8 cellular contexts compared by ENCODE assay signal in genomic region chr15:68559342-68560310, GRCh38. TPM values are rescaled to one million over a fixed set of nuclear protein-coding genes. Genes with fewer than 3 reads are reported as not detected.
DNase-seq lines count a peak whose midpoint lies in the region; ATAC-seq and TF ChIP-seq lines count a peak whose summit lies in the region.

No MANE protein-coding gene starts in this region.

- 2% methylated on average over 54 of the region's 54 CpGs for WGBS in tibial nerve, 2 donors

- H3K27ac ChIP-seq in parathyroid adenoma (no peak overlapping the region), tibial nerve (no peak overlapping the region)

- no peaks in the 10 kb centered on the region for H3K79me2 ChIP-seq in parathyroid adenoma

- peak overlapping the region; percentile 77 for H3K4me3 Mint-ChIP-seq in activated naive CD8-positive, alpha-beta T cell treated with anti-CD3 and anti-CD28 coated beads for 36 hours

- H3K27ac Mint-ChIP-seq in activated naive CD8-positive, alpha-beta T cell treated with anti-CD3 and anti-CD28 coated beads for 36 hours: no peak overlapping the region

- TF ChIP-seq CTCF in LNCaP clone FGC (IDR thresholded peaks at IDR 0.05; ENCODE audit: control insufficient read depth, extremely low read depth, insufficient read depth) (peak; percentile 97), parathyroid adenoma (IDR thresholded peaks at IDR 0.05) (peak; percentile 85), tibial nerve (IDR thresholded peaks at IDR 0.05) (peak; percentile 91 to 99 (median 95))

- H3K4me1 ChIP-seq in parathyroid adenoma: no peaks in the 10 kb centered on the region
- peaks cover 0 to 16% (median 4%) of the 10 kb centered on the region in 4 donors for H3K4me1 ChIP-seq in tibial nerve

- no peaks in the 10 kb centered on the region for H3K36me3 Mint-ChIP-seq in activated naive CD8-positive, alpha-beta T cell treated with anti-CD3 and anti-CD28 coated beads for 36 hours

- H3K27me3 ChIP-seq in parathyroid adenoma (ENCODE audit: control insufficient read depth, insufficient read depth, low read length) (no peaks in the 10 kb centered on the region), tibial nerve (peaks cover 0 to 12% of the 10 kb centered on the region in 2 donors)

- H3K4me3 ChIP-seq in LNCaP clone FGC (ENCODE audit: low read depth, low read length) (peak overlapping the region; percentile 33; the same call in 1 of the 2 replicates), parathyroid adenoma (ENCODE audit: low read depth, low read length) (peak overlapping the region; percentile 40), tibial nerve (peak overlapping the region; percentile 14 to 48 (median 32))

- DNase-seq in A172 (ENCODE audit: low spot score): peak; percentile 51
- no peak for DNase-seq in LNCaP clone FGC (ENCODE audit: low read depth)
- DNase-seq in SKM-1 treated with dmso at 0.1 percent for 144 hours (lab: John Stamatoyannopoulos, UW; ENCODE audit: unreplicated experiment): peak; percentile 69
- peak; percentile 80 for DNase-seq in activated naive CD8-positive, alpha-beta T cell treated with anti-CD3 and anti-CD28 coated beads for 36 hours
- DNase-seq in cardiac septum (ENCODE audit: low spot score): peak; percentile 93
- DNase-seq in tibial nerve (ENCODE audit: low spot score in 2 of 2): peak; percentile 63 to 66

- TF ChIP-seq EP300 in tibial nerve (IDR thresholded peaks at IDR 0.05): peak in 1 of 2 donors; percentile 40

- H3K4me1 Mint-ChIP-seq in activated naive CD8-positive, alpha-beta T cell treated with anti-CD3 and anti-CD28 coated beads for 36 hours: peaks cover 14% of the 10 kb centered on the region

- TF ChIP-seq POLR2A in GM18505 (IDR thresholded peaks at IDR 0.05; ENCODE audit: borderline replicate concordance, extremely low read depth, insufficient read depth, insufficient read length) (no peak), tibial nerve (IDR thresholded peaks at IDR 0.05) (no peak)

- no peaks in the 10 kb centered on the region for H3K9me3 Mint-ChIP-seq in activated naive CD8-positive, alpha-beta T cell treated with anti-CD3 and anti-CD28 coated beads for 36 hours

- H2AFZ ChIP-seq in parathyroid adenoma: peak overlapping the region; percentile 68

- H3K36me3 ChIP-seq in parathyroid adenoma (ENCODE audit: control insufficient read depth, insufficient read depth, low read length) (no peaks in the 10 kb centered on the region), tibial nerve (no peaks in the 10 kb centered on the region)

- H3K4me2 ChIP-seq in parathyroid adenoma (ENCODE audit: low read length): peak overlapping the region; percentile 78

- ATAC-seq in GM18505 (IDR thresholded peaks at IDR 0.05; ENCODE audit: unreplicated experiment): peak; percentile 54

- intact Hi-C loops in cardiac septum (cut with DNase I): loop anchor here (1.0 to 5.0 kb wide), 2 partner anchors 114 to 168 kb away; no protein-coding TSS in a partner anchor

- H3K9ac ChIP-seq in parathyroid adenoma: no peak overlapping the region

- H3K9me3 ChIP-seq in parathyroid adenoma (ENCODE audit: control insufficient read depth, low read length): no peaks in the 10 kb centered on the region
- no peaks in the 10 kb centered on the region for H3K9me3 ChIP-seq in tibial nerve

- peaks cover 45% of the 10 kb centered on the region for H3K27me3 Mint-ChIP-seq in activated naive CD8-positive, alpha-beta T cell treated with anti-CD3 and anti-CD28 coated beads for 36 hours

RNA-seq across cellular contexts. Expression of gene CORO2B, which starts 19.2 kb away (rescaled TPM):
- 0.43 and 1.2 TPM in 2 replicates for total RNA-seq in A172 (2014; rRNA removed; shearing (Covaris generic))
- not detected for total RNA-seq in activated naive CD8-positive, alpha-beta T cell treated with anti-CD3 and anti-CD28 coated beads for 36 hours
- 2.7 TPM for total RNA-seq in cardiac septum
- total RNA-seq in tibial nerve: 10 to 100 TPM in 1 of 4 donors, 1 to 10 TPM in 3; 6.3 to 12.6 (median 9.6) TPM
